26 cellular contexts compared by ENCODE assay signal in the genomic region with DNA sequence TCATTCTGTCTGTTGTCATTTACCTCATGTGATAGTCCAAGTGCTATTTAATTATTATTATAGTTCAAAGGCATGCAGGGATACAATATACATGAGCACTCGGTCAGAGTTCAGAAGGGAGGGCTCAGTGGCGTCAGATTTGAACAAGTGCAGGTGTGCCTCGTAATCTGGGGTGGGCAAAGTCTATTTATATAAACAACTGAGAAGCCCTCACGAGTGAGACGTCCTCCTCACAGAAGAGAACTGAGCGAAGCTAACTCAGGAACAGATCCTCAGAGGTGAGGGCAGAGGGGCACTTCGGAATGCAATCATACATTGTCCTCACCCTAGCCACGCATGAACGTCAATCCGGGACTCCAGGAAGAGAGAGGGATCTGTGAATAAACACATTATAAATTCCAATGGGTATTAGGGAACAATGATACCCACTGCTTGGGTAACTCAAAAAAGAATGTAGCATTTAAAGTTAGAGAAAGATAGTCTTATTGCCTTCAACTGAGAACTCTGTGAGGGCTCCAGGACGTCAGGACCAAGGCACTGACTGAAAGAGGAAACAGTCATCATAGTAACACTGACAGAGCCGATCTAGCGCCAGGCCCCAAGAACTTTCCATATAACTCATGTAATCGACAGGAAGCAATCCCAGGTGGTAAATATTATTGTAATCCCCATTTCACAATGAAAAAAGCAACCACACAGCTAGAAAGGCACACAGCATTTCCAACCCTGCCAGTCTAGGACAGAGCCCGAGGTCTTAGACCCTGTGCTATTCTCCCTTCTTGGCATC.
DNase-seq lines count a peak whose midpoint lies in the region; ATAC-seq, FAIRE-seq and TF ChIP-seq lines count a peak whose summit lies in the region.
"Had no signal": no experiment of that assay in that cellular context is flagged by ENCODE, and none has a peak within 500 bp of the region (broad histone marks: within the 10 kb centered on the region; RNA-seq: fewer than 3 reads in every experiment).

No MANE protein-coding gene starts in this region.

- H3K9me2 ChIP-seq in hepatocyte (replicated peaks; ENCODE audit: insufficient read depth) = no peaks in the 10 kb centered on the region

- H3K4me2 ChIP-seq in hepatocyte = no peak overlapping the region

- DNase-seq in MV-4-11 (lab: John Stamatoyannopoulos, UW) (peak; percentile 4), colonic mucosa (peak; percentile 34), hepatocyte (ENCODE audit: low spot score) (peak; percentile 66), small intestine (peak; percentile 98), erythroblast (lab: John Stamatoyannopoulos, UW) (no peak), amniotic stem cell (lab: John Stamatoyannopoulos, UW) (no peak), NCI-H1930 (lab: John Stamatoyannopoulos, UW) (no peak)
- DNase-seq: C1 segment of cervical spinal cord; CD4-positive, alpha-beta memory T cell; COR-L47; DMS53; GM23248; H7; NCI-H1092; NCI-H1417 treated with DMSO at 0.1 percent for 48 hours; NCI-H1694 treated with DMSO at 0.1 percent for 48 hours; NCI-H2081 treated with DMSO at 0.1 percent for 48 hours; NCI-H2171; NCI-H226; NCI-H510A; NCI-H69; SHP77 treated with DMSO at 0.1 percent for 48 hours had no signal

- H2AFZ ChIP-seq in hepatocyte = peak overlapping the region; percentile 4
- H2AFZ ChIP-seq: GM23248 had no signal

- TF ChIP-seq POLR2A in erythroblast (IDR thresholded peaks at IDR 0.05; ENCODE audit: low read length) = no peak

- H3K4me3 ChIP-seq in colonic mucosa (no peak overlapping the region), hepatocyte (no peak overlapping the region), small intestine (ENCODE audit: low read depth in 1 of 2, low read length in 2 of 2) (no peak overlapping the region)
- H3K4me3 ChIP-seq: GM23248, SK-N-MC had no signal

- H3K36me3 ChIP-seq in colonic mucosa (no peaks in the 10 kb centered on the region), hepatocyte (replicated peaks; ENCODE audit: insufficient read depth, low read depth) (no peaks in the 10 kb centered on the region), small intestine (ENCODE audit: control insufficient read depth in 2 of 2, insufficient read depth in 2 of 2, low read length in 2 of 2) (no peaks in the 10 kb centered on the region)

- no peak overlapping the region for H3K9ac ChIP-seq in colonic mucosa (ENCODE audit: low read depth in 2 of 2, low read length in 2 of 2)
- H3K9ac ChIP-seq: GM23248 had no signal

- no peak for TF ChIP-seq CTCF in colonic mucosa (IDR thresholded peaks at IDR 0.05)
- no peak for TF ChIP-seq CTCF in hepatocyte (IDR thresholded peaks at IDR 0.05; ENCODE audit: poor library complexity)

- intact Hi-C loops in colonic mucosa (cut with DNase I) = no loop called here

- no peaks in the 10 kb centered on the region for H3K79me2 ChIP-seq in hepatocyte

- peak; percentile 49 for FAIRE-seq in small intestine (lab: Jason Lieb, UNC)
- FAIRE-seq: G401.6 had no signal

- no peaks in the 10 kb centered on the region for H3K27me3 ChIP-seq in colonic mucosa
- no peaks in the 10 kb centered on the region for H3K27me3 ChIP-seq in hepatocyte
- no peaks in the 10 kb centered on the region for H3K27me3 ChIP-seq in small intestine (ENCODE audit: control insufficient read depth in 2 of 2, insufficient read depth in 2 of 2, low read length in 2 of 2)

- H3K9me3 ChIP-seq in colonic mucosa (no peaks in the 10 kb centered on the region), hepatocyte (ENCODE audit: low read depth) (no peaks in the 10 kb centered on the region), small intestine (ENCODE audit: control insufficient read depth, low read depth) (no peaks in the 10 kb centered on the region)

- ATAC-seq in GM21381 (IDR thresholded peaks at IDR 0.05; ENCODE audit: unreplicated experiment) = no peak
- ATAC-seq: Panc1 had no signal

- H3K27ac ChIP-seq in colonic mucosa = no peak overlapping the region
- H3K27ac ChIP-seq in hepatocyte = peak overlapping the region; percentile 77
- peak overlapping the region; percentile 74 for H3K27ac ChIP-seq in small intestine (ENCODE audit: low read depth in 1 of 2, low read length in 1 of 2)
- H3K27ac ChIP-seq: GM23248, SK-N-MC had no signal

- WGBS in hepatocyte (ENCODE audit: low lambda C conversion rate, missing lambda C conversion rate) = 61% methylated on average over 15 of the region's 15 CpGs
- 31 to 58% (median 43%) methylated on average over 15 of the region's 15 CpGs for WGBS in small intestine, 3 donors

- no peaks in the 10 kb centered on the region for H4K20me1 ChIP-seq in hepatocyte (ENCODE audit: insufficient read depth, poor library complexity, severe bottlenecking)

- no peaks in the 10 kb centered on the region for H3K4me1 ChIP-seq in colonic mucosa
- H3K4me1 ChIP-seq in hepatocyte (ENCODE audit: insufficient read depth) = peaks cover 14% of the 10 kb centered on the region
- H3K4me1 ChIP-seq in small intestine (ENCODE audit: control insufficient read depth in 2 of 2, insufficient read depth in 1 of 2, low read depth in 1 of 2, low read length in 1 of 2) = peaks cover 6 to 15% of the 10 kb centered on the region in 2 donors

Comparison
In these comparisons a context has a peak if more than half of its experiments do, and no peak if none do; other contexts are left out.
1. DNase-seq: peak in MV-4-11 (single experiment), colonic mucosa (single experiment), hepatocyte (single experiment) and small intestine (single experiment); none in erythroblast (0 of 2), amniotic stem cell (single experiment) and NCI-H1930 (0 of 2).